ENCODE assay signal across 13 cellular contexts in genomic region chr12:132329036-132329738, GRCh38. TPM values are rescaled to one million over a fixed set of nuclear protein-coding genes. Genes with fewer than 3 reads are reported as not detected.
DNase-seq lines count a peak whose midpoint lies in the region; ATAC-seq, FAIRE-seq and TF ChIP-seq lines count a peak whose summit lies in the region.
"Had no signal": no experiment of that assay in that cellular context is flagged by ENCODE, and none has a peak within 500 bp of the region (broad histone marks: within the 10 kb centered on the region; RNA-seq: fewer than 3 reads in every experiment).

GALNT9 (minus strand) TSS chr12:132329589; CDS start chr12:132329203, 386 bp downstream.

- no peak within 1 kb of the TSS for H2AFZ ChIP-seq in H9 (ENCODE audit: low read length)

- H3K4me1 Mint-ChIP-seq in H9: peaks cover 5 to 16% of the 10 kb centered on the region in 2 experiments
- H3K4me1 Mint-ChIP-seq in effector memory CD8-positive, alpha-beta T cell (ENCODE audit: low read depth in 2 of 2): no peaks in the 10 kb centered on the region
- H3K4me1 Mint-ChIP-seq in CD14-positive monocyte: peaks cover 7% of the 10 kb centered on the region

- intact Hi-C loops in CD14-positive monocyte (cut with micrococcal nuclease): no loop called here

- TF ChIP-seq CTCF in H9 (conservative IDR thresholded peaks at IDR 0.05) (no peak), D721Med (IDR thresholded peaks at IDR 0.05; ENCODE audit: insufficient read depth, missing control alignments) (no peak), CD14-positive monocyte (IDR thresholded peaks at IDR 0.05) (no peak)

- H2BK20ac ChIP-seq in H9 (ENCODE audit: low read depth, low read length, poor library complexity, severe bottlenecking): no peak within 1 kb of the TSS

- H3K4me3 Mint-ChIP-seq in H9 (peak within 1 kb of the TSS; percentile 23 to 50; a peak in 3 of 5 replicates), CD14-positive monocyte (peak within 1 kb of the TSS in 1 of 2 donors; percentile 76)
- H3K4me3 Mint-ChIP-seq in effector memory CD8-positive, alpha-beta T cell: no peak within 1 kb of the TSS

- H3K4me2 ChIP-seq in BLaER1 treated with 17β-estradiol and CSF1 and Interleukin-3, amounts not matched to agents 10 nM and 100 nM: peak within 1 kb of the TSS; percentile 73 to 98 (median 96)
- peak within 1 kb of the TSS; percentile 16 for H3K4me2 ChIP-seq in H9 (ENCODE audit: insufficient read depth, insufficient read length, low read length)

- H4K20me1 ChIP-seq in BLaER1 treated with 17β-estradiol and CSF1 and Interleukin-3, amounts not matched to agents 10 nM and 100 nM: peaks cover 0 to 5% (median 0%) of the 10 kb centered on the region in 11 experiments; a peak in 2 of 22 replicates
- H4K20me1 ChIP-seq in H9 (ENCODE audit: control insufficient read depth, insufficient read depth, insufficient read length): no peaks in the 10 kb centered on the region

- no peak within 1 kb of the TSS for H3K18ac ChIP-seq in H9 (ENCODE audit: insufficient read length, low read depth, low read length)

- H3K27ac ChIP-seq in BLaER1 treated with 17β-estradiol and CSF1 and Interleukin-3, amounts not matched to agents 10 nM and 100 nM: peak within 1 kb of the TSS in 8 of 11 experiments; percentile 73 to 88 (median 78); a peak in 13 of 22 replicates
- H3K27ac ChIP-seq in H9 (ENCODE audit: insufficient read length, low read depth, low read length) (no peak within 1 kb of the TSS), small intestine (ENCODE audit: low read depth in 1 of 2, low read length in 1 of 2) (no peak within 1 kb of the TSS)
- H3K27ac ChIP-seq: Peyer's patch, psoas muscle had no signal

- no peak within 1 kb of the TSS for H4K5ac ChIP-seq in H9 (ENCODE audit: insufficient read length, low read depth, low read length)

- no peak within 1 kb of the TSS for H3K23ac ChIP-seq in H9 (ENCODE audit: insufficient read length, low read depth, low read length)

- no peak within 1 kb of the TSS for H3K27ac Mint-ChIP-seq in H9
- H3K27ac Mint-ChIP-seq in effector memory CD8-positive, alpha-beta T cell: no peak within 1 kb of the TSS
- no peak within 1 kb of the TSS for H3K27ac Mint-ChIP-seq in CD14-positive monocyte

- peak; percentile 72 for DNase-seq in H9
- DNase-seq in amniotic epithelial cell (ENCODE audit: low read depth): peak; percentile 3
- peak; percentile 29 to 54 for DNase-seq in lung microvascular endothelial cell (ENCODE audit: low read depth in 2 of 2)
- no peak for DNase-seq in effector memory CD8-positive, alpha-beta T cell
- no peak for DNase-seq in D721Med (ENCODE audit: insufficient read length, low spot score)
- DNase-seq in CD14-positive monocyte (ENCODE audit: low spot score): no peak
- no peak for DNase-seq in small intestine
- DNase-seq: GOT3, Peyer's patch had no signal

- peaks cover 12 to 24% (median 16%) of the 10 kb centered on the region in 11 experiments; a peak in 21 of 22 replicates for H3K9me3 ChIP-seq in BLaER1 treated with 17β-estradiol and CSF1 and Interleukin-3, amounts not matched to agents 10 nM and 100 nM (replicated peaks in 1 of 11)
- no peaks in the 10 kb centered on the region for H3K9me3 ChIP-seq in H9 (ENCODE audit: control insufficient read depth, low read depth, low read length)
- H3K9me3 ChIP-seq in small intestine (ENCODE audit: control insufficient read depth, low read depth): no peaks in the 10 kb centered on the region
- H3K9me3 ChIP-seq: Peyer's patch, psoas muscle had no signal

- peaks cover 20 to 38% (median 28%) of the 10 kb centered on the region in 11 experiments for H3K27me3 ChIP-seq in BLaER1 treated with 17β-estradiol and CSF1 and Interleukin-3, amounts not matched to agents 10 nM and 100 nM
- H3K27me3 ChIP-seq in H9 (ENCODE audit: insufficient read depth, low read length) (peaks cover 43% of the 10 kb centered on the region), small intestine (ENCODE audit: control insufficient read depth in 2 of 2, insufficient read depth in 2 of 2, low read length in 2 of 2) (peaks cover 9 to 25% of the 10 kb centered on the region in 2 donors)

- H3K4ac ChIP-seq in H9 (ENCODE audit: low read depth, low read length): no peak within 1 kb of the TSS

- ATAC-seq in effector memory CD8-positive, alpha-beta T cell (replicated peaks): no peak
- ATAC-seq: psoas muscle had no signal

- H3K9me3 Mint-ChIP-seq in H9 (peaks cover 0 to 10% of the 10 kb centered on the region in 2 experiments; a peak in 3 of 5 replicates), CD14-positive monocyte (peaks cover 9 to 22% (median 21%) of the 10 kb centered on the region in 7 donors)
- no peaks in the 10 kb centered on the region for H3K9me3 Mint-ChIP-seq in effector memory CD8-positive, alpha-beta T cell

- H2BK5ac ChIP-seq in H9 (ENCODE audit: insufficient read length, low read length): no peak within 1 kb of the TSS

- no peaks in the 10 kb centered on the region for H3K23me2 ChIP-seq in H9 (ENCODE audit: insufficient read length, low read depth, low read length, poor library complexity, severe bottlenecking)

- H3K4me1 ChIP-seq in BLaER1 treated with 17β-estradiol and CSF1 and Interleukin-3, amounts not matched to agents 10 nM and 100 nM: peaks cover 46 to 50% (median 50%) of the 10 kb centered on the region in 10 experiments
- no peaks in the 10 kb centered on the region for H3K4me1 ChIP-seq in H9 (ENCODE audit: insufficient read depth, low read length)
- no peaks in the 10 kb centered on the region for H3K4me1 ChIP-seq in small intestine (ENCODE audit: control insufficient read depth in 2 of 2, insufficient read depth in 1 of 2, low read depth in 1 of 2, low read length in 1 of 2)
- H3K4me1 ChIP-seq: psoas muscle had no signal

- no peak within 1 kb of the TSS for H3K56ac ChIP-seq in H9 (ENCODE audit: insufficient read length, low read depth, low read length)

- no peak within 1 kb of the TSS for H4K91ac ChIP-seq in H9 (ENCODE audit: insufficient read length, low read depth, low read length)

- no peak within 1 kb of the TSS for H2BK120ac ChIP-seq in H9 (ENCODE audit: low read depth, low read length, poor library complexity, severe bottlenecking)

- H4K8ac ChIP-seq in H9 (replicated peaks; ENCODE audit: insufficient read length, low read depth, low read length): no peak within 1 kb of the TSS

- FAIRE-seq in D721Med (lab: Jason Lieb, UNC) (no peak), small intestine (lab: Jason Lieb, UNC) (no peak)
- FAIRE-seq: endothelial cell of umbilical vein, islet of Langerhans had no signal

- no CpG with 5 or more reads among the region's 86 CpGs for WGBS in H9 (ENCODE audit: extremely low coverage, insufficient read length, low lambda C conversion rate)
- WGBS in small intestine, 3 donors: 6 to 18% (median 12%) methylated on average over 36 to 76 of the region's 86 CpGs

- H3K79me1 ChIP-seq in H9 (ENCODE audit: insufficient read depth, low read depth, low read length, poor library complexity, severe bottlenecking): no peaks in the 10 kb centered on the region

- peak within 1 kb of the TSS in 6 of 10 experiments; percentile 31 to 54 (median 48); a peak in 12 of 20 replicates for H3K4me3 ChIP-seq in BLaER1 treated with 17β-estradiol and CSF1 and Interleukin-3, amounts not matched to agents 10 nM and 100 nM
- H3K4me3 ChIP-seq in small intestine (ENCODE audit: low read depth in 1 of 2, low read length in 2 of 2): no peak within 1 kb of the TSS
- H3K4me3 ChIP-seq: Peyer's patch, psoas muscle had no signal

- H3K14ac ChIP-seq in H9 (ENCODE audit: insufficient read depth, low read length): no peak within 1 kb of the TSS

- no peak within 1 kb of the TSS for H2BK12ac ChIP-seq in H9 (ENCODE audit: insufficient read length, low read depth, low read length)

- H3K36me3 ChIP-seq in BLaER1 treated with 17β-estradiol and CSF1 and Interleukin-3, amounts not matched to agents 10 nM and 100 nM: no peaks in the 10 kb centered on the region
- no peaks in the 10 kb centered on the region for H3K36me3 ChIP-seq in small intestine (ENCODE audit: control insufficient read depth in 2 of 2, insufficient read depth in 2 of 2, low read length in 2 of 2)
- H3K36me3 ChIP-seq: Peyer's patch had no signal

- peak within 1 kb of the TSS in 8 of 11 experiments; percentile 44 to 76 (median 68); a peak in 9 of 22 replicates for H3K9ac ChIP-seq in BLaER1 treated with 17β-estradiol and CSF1 and Interleukin-3, amounts not matched to agents 10 nM and 100 nM
- H3K9ac ChIP-seq in H9 (ENCODE audit: extremely low read depth, insufficient read length, low read length): no peak within 1 kb of the TSS

- H3K36me3 Mint-ChIP-seq in H9 (ENCODE audit: insufficient read depth in 1 of 3, low read depth in 3 of 3) (no peaks in the 10 kb centered on the region), CD14-positive monocyte (no peaks in the 10 kb centered on the region)
- H3K36me3 Mint-ChIP-seq in effector memory CD8-positive, alpha-beta T cell (ENCODE audit: insufficient read depth): no peaks in the 10 kb centered on the region

- no peak within 1 kb of the TSS for H2AK5ac ChIP-seq in H9 (ENCODE audit: insufficient read length, low read length)

- no peak within 1 kb of the TSS for H3T11ph ChIP-seq in H9 (ENCODE audit: low read length)

- H3K27me3 Mint-ChIP-seq in H9 (ENCODE audit: low read depth): peaks cover 89% of the 10 kb centered on the region
- H3K27me3 Mint-ChIP-seq in effector memory CD8-positive, alpha-beta T cell: peaks cover 34 to 77% of the 10 kb centered on the region in 2 donors
- peaks cover 36 to 69% (median 53%) of the 10 kb centered on the region in 3 donors for H3K27me3 Mint-ChIP-seq in CD14-positive monocyte (ENCODE audit: low read depth in 3 of 3)

- no peak within 1 kb of the TSS for H2BK15ac ChIP-seq in H9 (ENCODE audit: low read depth, low read length)

- H3K79me2 ChIP-seq in H9 (ENCODE audit: insufficient read depth, low read length): no peaks in the 10 kb centered on the region

RNA-seq across cellular contexts. Expression of gene GALNT9, which starts in this region (rescaled TPM):
- total RNA-seq in H9 (2021): 0.35 and 0.88 TPM in 2 replicates
- under 0.01 and 0.22 TPM in 2 replicates for total RNA-seq in lung microvascular endothelial cell
- not detected for polyA plus RNA-seq in CD14-positive monocyte
- polyA plus RNA-seq in small intestine: under 1 TPM in 1 of 3 donors, not detected in 2; 0.79 TPM
- total RNA-seq: Peyer's patch, psoas muscle had no signal

Comparison
In these comparisons a context has a peak if more than half of its experiments do, and no peak if none do; other contexts are left out.
1. Peak in DNase-seq and H3K4me2 ChIP-seq in H9; RNA of the gene not detected or under 1 TPM.
2. Peak in DNase-seq in lung microvascular endothelial cell; RNA of the gene not detected or under 1 TPM.
3. H3K27ac ChIP-seq: peak in BLaER1 treated with 17β-estradiol and CSF1 and Interleukin-3, amounts not matched to agents 10 nM and 100 nM (8 of 11); none in H9 (single experiment) and small intestine (0 of 2).
4. H3K4me3 ChIP-seq: peak in BLaER1 treated with 17β-estradiol and CSF1 and Interleukin-3, amounts not matched to agents 10 nM and 100 nM (6 of 10); none in small intestine (0 of 2).
5. H3K4me3 Mint-ChIP-seq: peak in H9 (2 of 2); none in effector memory CD8-positive, alpha-beta T cell (0 of 2).